In the genomic region with DNA sequence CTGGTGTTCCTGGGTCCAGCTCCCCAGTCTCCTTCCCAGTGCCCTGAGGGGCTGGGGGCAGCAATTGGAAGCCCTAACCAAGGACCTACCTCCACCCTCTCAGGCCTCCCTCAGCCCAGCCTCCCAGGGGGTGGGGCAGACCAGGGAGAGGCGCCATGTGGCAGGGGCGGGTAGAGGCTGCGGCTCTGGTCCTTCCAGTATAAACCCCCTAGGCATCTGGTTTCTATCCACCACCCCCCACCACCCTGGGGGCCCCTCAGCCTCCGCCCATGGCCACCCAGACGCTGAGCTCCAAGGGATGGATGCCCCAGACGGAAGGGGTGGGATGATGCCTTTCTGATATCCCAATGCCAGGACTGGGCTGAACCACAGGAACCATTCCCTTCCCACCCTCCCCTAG, we compare ENCODE assay signal across 1 cellular context.
TF ChIP-seq lines count a peak whose summit lies in the region.

No MANE protein-coding gene starts in this region.

TF ChIP-seq in IMR-90, 13 proteins besides CTCF, POLR2A, EP300 and RAD21:
- TF ChIP-seq, protein P1, sequence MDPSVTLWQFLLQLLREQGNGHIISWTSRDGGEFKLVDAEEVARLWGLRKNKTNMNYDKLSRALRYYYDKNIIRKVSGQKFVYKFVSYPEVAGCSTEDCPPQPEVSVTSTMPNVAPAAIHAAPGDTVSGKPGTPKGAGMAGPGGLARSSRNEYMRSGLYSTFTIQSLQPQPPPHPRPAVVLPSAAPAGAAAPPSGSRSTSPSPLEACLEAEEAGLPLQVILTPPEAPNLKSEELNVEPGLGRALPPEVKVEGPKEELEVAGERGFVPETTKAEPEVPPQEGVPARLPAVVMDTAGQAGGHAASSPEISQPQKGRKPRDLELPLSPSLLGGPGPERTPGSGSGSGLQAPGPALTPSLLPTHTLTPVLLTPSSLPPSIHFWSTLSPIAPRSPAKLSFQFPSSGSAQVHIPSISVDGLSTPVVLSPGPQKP (IDR thresholded peaks at IDR 0.05; ENCODE audit: borderline replicate concordance, low read depth, low read length): no peak
- no peak for TF ChIP-seq SMC3 (IDR thresholded peaks at IDR 0.05; ENCODE audit: low read depth, low read length)
